ENCODE assay signal across 8 cellular contexts in the genomic region with DNA sequence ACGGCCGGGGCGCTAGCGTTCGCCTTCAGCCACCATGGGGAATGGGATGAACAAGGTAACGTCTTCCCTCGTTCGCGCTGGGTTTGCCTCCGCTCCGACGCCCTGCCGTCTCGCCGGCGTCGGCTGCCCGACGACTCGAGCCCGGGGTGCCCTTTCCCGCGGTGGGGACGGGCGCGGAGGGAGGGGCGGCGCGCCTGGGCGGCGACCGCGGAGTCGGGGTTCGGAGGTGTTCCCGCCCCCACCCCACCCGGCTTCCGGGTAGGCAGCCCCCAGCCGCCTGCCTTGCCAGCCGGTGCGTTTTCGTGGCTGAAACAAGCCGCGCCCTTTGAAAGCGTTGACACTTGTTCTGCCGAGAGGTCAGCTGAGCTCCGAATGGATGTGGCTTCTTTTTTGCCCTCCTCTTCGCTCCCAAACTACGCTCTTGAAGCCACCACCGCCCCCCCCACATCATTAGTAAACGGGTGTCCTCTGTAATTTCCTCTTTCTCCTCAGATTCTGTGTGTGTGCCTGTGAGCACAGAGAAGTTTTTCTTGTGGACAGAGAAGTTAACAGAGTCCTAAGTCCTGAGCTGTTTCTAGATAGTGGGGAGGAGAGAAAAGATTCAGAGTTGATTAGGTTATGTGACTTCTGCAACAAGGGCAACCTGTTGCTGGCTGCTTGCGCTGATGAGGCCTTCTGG. TPM values are rescaled to one million over a fixed set of nuclear protein-coding genes. Genes with fewer than 3 reads are reported as not detected.
DNase-seq lines count a peak whose midpoint lies in the region; ATAC-seq lines count a peak whose summit lies in the region.

No MANE protein-coding gene starts in this region.

- H3K4me1 ChIP-seq in endocrine pancreas (ENCODE audit: control insufficient read depth, insufficient read depth, low read length) = no peaks in the 10 kb centered on the region
- peaks cover 18% of the 10 kb centered on the region in 2 donors for H3K4me1 ChIP-seq in muscle layer of duodenum (ENCODE audit: control insufficient read depth in 1 of 2, insufficient read depth in 2 of 2, low read length in 2 of 2)

- H3K4me3 ChIP-seq in endocrine pancreas (ENCODE audit: control insufficient read depth, insufficient read depth, low read length) = peak overlapping the region; percentile 68
- peak overlapping the region; percentile 65 to 96 for H3K4me3 ChIP-seq in muscle layer of duodenum (ENCODE audit: low read depth in 1 of 2, low read length in 2 of 2)

- no peaks in the 10 kb centered on the region for H3K27me3 Mint-ChIP-seq in activated CD4-positive, alpha-beta T cell treated with anti-CD3 and anti-CD28 coated beads, Interleukin-2, amount 10 ng/mL, durations not matched to agents 24 days and 14 days

- peak overlapping the region; percentile 86 for H3K4me3 Mint-ChIP-seq in activated CD4-positive, alpha-beta T cell treated with anti-CD3 and anti-CD28 coated beads, Interleukin-2, amount 10 ng/mL, durations not matched to agents 24 days and 14 days
- H3K4me3 Mint-ChIP-seq in stimulated activated effector memory CD8-positive, alpha-beta T cell treated with anti-CD3 and anti-CD28 coated beads, Interleukin-12 subunit alpha, Interleukin-12 subunit beta, amount 100 ng/mL, for 72 hours = peak overlapping the region; percentile 92

- peak; percentile 29 for ATAC-seq in HG03378 (IDR thresholded peaks at IDR 0.05; ENCODE audit: unreplicated experiment)
- ATAC-seq in stimulated activated effector memory CD8-positive, alpha-beta T cell treated with anti-CD3 and anti-CD28 coated beads, Interleukin-12 subunit alpha, Interleukin-12 subunit beta, amount 100 ng/mL, for 72 hours = peak; percentile 39

- intact Hi-C loops in activated CD4-positive, alpha-beta T cell treated with anti-CD3 and anti-CD28 coated beads, Interleukin-2, amount 10 ng/mL, durations not matched to agents 24 days and 14 days (cut with micrococcal nuclease) = loop anchor here (1.0 to 5.0 kb wide), 9 partner anchors 22 to 200 kb away; no protein-coding TSS in a partner anchor

- H3K9me3 Mint-ChIP-seq in activated CD4-positive, alpha-beta T cell treated with anti-CD3 and anti-CD28 coated beads, Interleukin-2, amount 10 ng/mL, durations not matched to agents 24 days and 14 days = no peaks in the 10 kb centered on the region
- no peaks in the 10 kb centered on the region for H3K9me3 Mint-ChIP-seq in stimulated activated effector memory CD8-positive, alpha-beta T cell treated with anti-CD3 and anti-CD28 coated beads, Interleukin-12 subunit alpha, Interleukin-12 subunit beta, amount 100 ng/mL, for 72 hours

- peaks cover 51% of the 10 kb centered on the region for H3K4me1 Mint-ChIP-seq in activated CD4-positive, alpha-beta T cell treated with anti-CD3 and anti-CD28 coated beads, Interleukin-2, amount 10 ng/mL, durations not matched to agents 24 days and 14 days
- peaks cover 60% of the 10 kb centered on the region for H3K4me1 Mint-ChIP-seq in stimulated activated effector memory CD8-positive, alpha-beta T cell treated with anti-CD3 and anti-CD28 coated beads, Interleukin-12 subunit alpha, Interleukin-12 subunit beta, amount 100 ng/mL, for 72 hours

- H3K9me3 ChIP-seq in endocrine pancreas (ENCODE audit: control insufficient read depth, low read length) = no peaks in the 10 kb centered on the region
- no peaks in the 10 kb centered on the region for H3K9me3 ChIP-seq in muscle layer of duodenum (ENCODE audit: control insufficient read depth in 1 of 2, low read length in 2 of 2)

- H3K27ac ChIP-seq in muscle layer of duodenum (ENCODE audit: low read length) = peak overlapping the region; percentile 95

- H3K27me3 ChIP-seq in endocrine pancreas (ENCODE audit: control insufficient read depth, insufficient read depth, low read length) (no peaks in the 10 kb centered on the region), muscle layer of duodenum (ENCODE audit: low read depth, low read length) (no peaks in the 10 kb centered on the region)

- DNase-seq in activated gamma-delta T cell treated with Interleukin-2 at 50 U/mL for 16 hours (peak; percentile 77), activated gamma-delta T cell (lab: John Stamatoyannopoulos, UW) (no peak), NCI-H2171 treated with DMSO at 0.1 percent for 48 hours (lab: John Stamatoyannopoulos, UW) (no peak)
- peak; percentile 93 for DNase-seq in activated CD4-positive, alpha-beta T cell treated with anti-CD3 and anti-CD28 coated beads, Interleukin-2, amount 10 ng/mL, durations not matched to agents 24 days and 14 days
- peak in 1 of 2 donors; percentile 63 for DNase-seq in stimulated activated effector memory CD8-positive, alpha-beta T cell treated with anti-CD3 and anti-CD28 coated beads, Interleukin-12 subunit alpha, Interleukin-12 subunit beta, amount 100 ng/mL, for 72 hours (ENCODE audit: low spot score in 2 of 2)

- H3K9ac ChIP-seq in endocrine pancreas (ENCODE audit: control insufficient read depth, insufficient read depth, low read length) = peak overlapping the region; percentile 70

- H3K36me3 ChIP-seq in endocrine pancreas (ENCODE audit: control insufficient read depth, insufficient read depth, low read length) (no peaks in the 10 kb centered on the region), muscle layer of duodenum (ENCODE audit: control insufficient read depth in 1 of 2, insufficient read depth in 2 of 2, low read length in 2 of 2) (no peaks in the 10 kb centered on the region)

- H3K27ac Mint-ChIP-seq in activated CD4-positive, alpha-beta T cell treated with anti-CD3 and anti-CD28 coated beads, Interleukin-2, amount 10 ng/mL, durations not matched to agents 24 days and 14 days = peak overlapping the region; percentile 95
- H3K27ac Mint-ChIP-seq in stimulated activated effector memory CD8-positive, alpha-beta T cell treated with anti-CD3 and anti-CD28 coated beads, Interleukin-12 subunit alpha, Interleukin-12 subunit beta, amount 100 ng/mL, for 72 hours = peak overlapping the region; percentile 95

- H3K36me3 Mint-ChIP-seq in activated CD4-positive, alpha-beta T cell treated with anti-CD3 and anti-CD28 coated beads, Interleukin-2, amount 10 ng/mL, durations not matched to agents 24 days and 14 days (ENCODE audit: low read depth) = no peaks in the 10 kb centered on the region
- H3K36me3 Mint-ChIP-seq in stimulated activated effector memory CD8-positive, alpha-beta T cell treated with anti-CD3 and anti-CD28 coated beads, Interleukin-12 subunit alpha, Interleukin-12 subunit beta, amount 100 ng/mL, for 72 hours = peaks cover 21% of the 10 kb centered on the region

RNA-seq across cellular contexts. Expression of a gene that starts 0.4 kb away (rescaled TPM):
- total RNA-seq in activated CD4-positive, alpha-beta T cell treated with anti-CD3 and anti-CD28 coated beads, Interleukin-2, amount 10 ng/mL, durations not matched to agents 24 days and 14 days = 22.5 and 24.0 TPM in 2 replicates

Comparison
In these comparisons a context has a peak if more than half of its experiments do, and no peak if none do; other contexts are left out.
1. DNase-seq: peak in activated gamma-delta T cell treated with Interleukin-2 at 50 U/mL for 16 hours (single experiment) and activated CD4-positive, alpha-beta T cell treated with anti-CD3 and anti-CD28 coated beads, Interleukin-2, amount 10 ng/mL, durations not matched to agents 24 days and 14 days (single experiment); none in activated gamma-delta T cell (single experiment) and NCI-H2171 treated with DMSO at 0.1 percent for 48 hours (single experiment).